Comparison of ENCODE assay signal across 25 cellular contexts in genomic region chr5:76204191-76204590, GRCh38.
"Had no signal": no experiment of that assay in that cellular context is flagged by ENCODE, and none has a peak within 500 bp of the region (broad histone marks: within the 10 kb centered on the region; RNA-seq: fewer than 3 reads in every experiment).

No MANE protein-coding gene starts in this region.

- H3K27ac ChIP-seq: gastrocnemius medialis, lower lobe of right lung, ovary, psoas muscle, sigmoid colon, spleen, thoracic aorta, tibial nerve, upper lobe of right lung, uterus had no signal

- H3K9me3 ChIP-seq: gastrocnemius medialis, ovary, sigmoid colon, thoracic aorta, upper lobe of right lung, uterus had no signal

- H3K4me3 Mint-ChIP-seq: effector memory CD8-positive, alpha-beta T cell; natural killer cell; stimulated activated memory B cell treated with anti-CD40 and anti-IgM and Interleukin-4, amounts not matched to agents 10 μg/mL and 1 μg/mL and 100 μg/mL, for 72 hours had no signal

- H3K4me1 ChIP-seq: gastrocnemius medialis, psoas muscle, spleen, upper lobe of right lung, uterus had no signal

- DNase-seq: cortex of kidney; effector memory CD8-positive, alpha-beta T cell; foreskin fibroblast; gastrocnemius medialis; left cardiac atrium; left ventricle myocardium superior; lower lobe of right lung; natural killer cell; occipital lobe; ovary; posterior cingulate gyrus; psoas muscle; right cardiac atrium; sigmoid colon; spleen; stimulated activated CD4-positive, alpha-beta T cell treated with anti-CD3 and anti-CD28 coated beads, Interleukin-4, amount 100 ng/mL, for 4 hours; stimulated activated naive CD8-positive, alpha-beta T cell treated with anti-CD3 and anti-CD28 coated beads, Interleukin-15, Interleukin-2, amounts not matched to agents 100 U/mL and 50 U/mL, for 24 hours; substantia nigra; upper lobe of right lung; uterus had no signal

- H3K27ac Mint-ChIP-seq: effector memory CD8-positive, alpha-beta T cell; natural killer cell; stimulated activated memory B cell treated with anti-CD40 and anti-IgM and Interleukin-4, amounts not matched to agents 10 μg/mL and 1 μg/mL and 100 μg/mL, for 72 hours had no signal

- H3K36me3 ChIP-seq: gastrocnemius medialis, lower lobe of right lung, ovary, sigmoid colon, spleen, thoracic aorta, tibial nerve, upper lobe of right lung, uterus had no signal

- H3K27me3 ChIP-seq: gastrocnemius medialis, ovary, sigmoid colon, spleen, tibial nerve, upper lobe of right lung, uterus had no signal

- FAIRE-seq: endometrium, islet of Langerhans had no signal

- H3K4me3 ChIP-seq: gastrocnemius medialis, lower lobe of right lung, ovary, psoas muscle, sigmoid colon, spleen, thoracic aorta, tibial nerve, upper lobe of right lung, uterus had no signal

- H3K27me3 Mint-ChIP-seq: effector memory CD8-positive, alpha-beta T cell; stimulated activated memory B cell treated with anti-CD40 and anti-IgM and Interleukin-4, amounts not matched to agents 10 μg/mL and 1 μg/mL and 100 μg/mL, for 72 hours had no signal

- H3K4me1 Mint-ChIP-seq: stimulated activated memory B cell treated with anti-CD40 and anti-IgM and Interleukin-4, amounts not matched to agents 10 μg/mL and 1 μg/mL and 100 μg/mL, for 72 hours had no signal

- H3K9me3 Mint-ChIP-seq: effector memory CD8-positive, alpha-beta T cell; natural killer cell; stimulated activated memory B cell treated with anti-CD40 and anti-IgM and Interleukin-4, amounts not matched to agents 10 μg/mL and 1 μg/mL and 100 μg/mL, for 72 hours had no signal

- H3K36me3 Mint-ChIP-seq: natural killer cell; stimulated activated memory B cell treated with anti-CD40 and anti-IgM and Interleukin-4, amounts not matched to agents 10 μg/mL and 1 μg/mL and 100 μg/mL, for 72 hours had no signal

- ATAC-seq: effector memory CD8-positive, alpha-beta T cell; gastrocnemius medialis; left cardiac atrium; left ventricle myocardium superior; natural killer cell; psoas muscle; right cardiac atrium; stimulated activated memory B cell treated with anti-CD40 and anti-IgM and Interleukin-4, amounts not matched to agents 10 μg/mL and 1 μg/mL and 100 μg/mL, for 72 hours; stimulated activated naive CD8-positive, alpha-beta T cell treated with anti-CD3 and anti-CD28 coated beads, Interleukin-15, Interleukin-2, amounts not matched to agents 100 U/mL and 50 U/mL, for 24 hours had no signal
